In the genomic region with DNA sequence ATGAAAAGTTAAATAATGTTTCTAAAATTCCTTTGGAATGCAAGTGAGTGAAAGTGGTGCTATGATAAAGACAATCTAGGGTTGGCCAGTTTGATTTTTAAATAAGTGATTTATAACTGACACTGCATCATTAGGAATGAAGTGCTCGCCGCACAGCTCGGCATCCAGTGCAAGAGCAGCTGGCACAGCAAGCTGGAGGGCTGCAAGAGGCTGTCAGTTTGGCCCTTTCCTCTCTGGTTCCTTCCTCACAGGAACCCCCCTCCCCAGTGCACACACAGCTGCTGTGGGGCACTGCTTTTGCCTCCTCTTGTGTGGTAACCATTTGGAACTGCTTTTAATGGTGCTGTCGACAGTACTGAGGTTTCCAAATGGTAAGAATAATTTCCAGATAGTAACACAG, we compare ENCODE assay signal across 14 cellular contexts. TPM values are rescaled to one million over a fixed set of nuclear protein-coding genes. Genes with fewer than 3 reads are reported as not detected.
DNase-seq lines count a peak whose midpoint lies in the region; ATAC-seq and TF ChIP-seq lines count a peak whose summit lies in the region.
"Had no signal": no experiment of that assay in that cellular context is flagged by ENCODE, and none has a peak within 500 bp of the region (broad histone marks: within the 10 kb centered on the region; RNA-seq: fewer than 3 reads in every experiment).

No MANE protein-coding gene starts in this region.

- H3K27ac ChIP-seq in BLaER1 (peak overlapping the region; percentile 97), IMR-90 (ENCODE audit: insufficient read depth, low read length) (peak overlapping the region; percentile 39; the same call in 1 of the 2 replicates), RWPE2 (ENCODE audit: poor library complexity, severe bottlenecking) (peak overlapping the region; percentile 99), heart right ventricle (no peak overlapping the region)

- BruUV-seq in IMR-90 (replicated peaks; lab: Mats Ljungman, UMichigan): no TSS peak

- H2BK15ac ChIP-seq in IMR-90 (ENCODE audit: low read depth, low read length): peak overlapping the region; percentile 97; the same call in 2 of the 3 replicates

- H4K5ac ChIP-seq in IMR-90 (ENCODE audit: low read depth, low read length): peak overlapping the region; percentile 9; the same call in 1 of the 2 replicates

- H3K4me3 Mint-ChIP-seq in stimulated activated memory B cell treated with anti-CD40 and anti-IgM and Interleukin-4, amounts not matched to agents 10 μg/mL and 1 μg/mL and 100 μg/mL, for 72 hours: no peak overlapping the region
- H3K4me3 Mint-ChIP-seq: HFFc6 had no signal

- intact Hi-C loops in IMR-90 (cut with micrococcal nuclease) (no loop called here), heart right ventricle (cut with DNase I) (no loop called here)

- no peaks in the 10 kb centered on the region for H3K27me3 Mint-ChIP-seq in stimulated activated memory B cell treated with anti-CD40 and anti-IgM and Interleukin-4, amounts not matched to agents 10 μg/mL and 1 μg/mL and 100 μg/mL, for 72 hours

- H3K9ac ChIP-seq in BLaER1 (peak overlapping the region; percentile 86), IMR-90 (ENCODE audit: low read depth, low read length) (no peak overlapping the region)

- H3K79me1 ChIP-seq in IMR-90 (ENCODE audit: low read depth in 1 of 2, low read length in 2 of 2): peaks cover 0 to 29% of the 10 kb centered on the region in 2 experiments; a peak in 2 of 4 replicates

- H3K23ac ChIP-seq in IMR-90 (ENCODE audit: low read depth, low read length): peak overlapping the region; percentile 82

- peak overlapping the region; percentile 95 for H3K14ac ChIP-seq in IMR-90 (replicated peaks; ENCODE audit: low read depth, low read length)

- TF ChIP-seq POLR2A in IMR-90 (IDR thresholded peaks at IDR 0.05; ENCODE audit: low read depth, low read length): no peak

- no peak for TF ChIP-seq RAD21 in IMR-90 (IDR thresholded peaks at IDR 0.05; ENCODE audit: low read length)

- no peaks in the 10 kb centered on the region for H3K9me3 Mint-ChIP-seq in stimulated activated memory B cell treated with anti-CD40 and anti-IgM and Interleukin-4, amounts not matched to agents 10 μg/mL and 1 μg/mL and 100 μg/mL, for 72 hours
- H3K9me3 Mint-ChIP-seq: HFFc6 had no signal

- peak overlapping the region; percentile 56; the same call in 1 of the 2 replicates for H3K56ac ChIP-seq in IMR-90 (ENCODE audit: extremely low read depth, insufficient read depth, low read length)

- H4K20me1 ChIP-seq in BLaER1 (no peaks in the 10 kb centered on the region), IMR-90 (ENCODE audit: insufficient read depth, low read length) (no peaks in the 10 kb centered on the region)

- dilution Hi-C loops in IMR-90 (cut with HindIII; ENCODE audit: low sequenced_read_pairs, unreplicated experiment): no loop called here

- POLR2A ChIA-PET in IMR-90 (lab: Charles Lee; ENCODE audit: unreplicated experiment): no interaction called here

- peak overlapping the region; percentile 52 for H3K4me3 ChIP-seq in BLaER1
- H3K4me3 ChIP-seq in IMR-90 (ENCODE audit: insufficient read depth, low read depth, low read length): no peak overlapping the region
- H3K4me3 ChIP-seq in RWPE2 (ENCODE audit: severe bottlenecking): no peak overlapping the region
- no peak overlapping the region for H3K4me3 ChIP-seq in heart right ventricle
- H3K4me3 ChIP-seq: lower lobe of right lung had no signal

- H3K4me1 Mint-ChIP-seq in stimulated activated memory B cell treated with anti-CD40 and anti-IgM and Interleukin-4, amounts not matched to agents 10 μg/mL and 1 μg/mL and 100 μg/mL, for 72 hours: peaks cover 17% of the 10 kb centered on the region

- no peaks in the 10 kb centered on the region for H3K36me3 Mint-ChIP-seq in stimulated activated memory B cell treated with anti-CD40 and anti-IgM and Interleukin-4, amounts not matched to agents 10 μg/mL and 1 μg/mL and 100 μg/mL, for 72 hours

- peak overlapping the region; percentile 84 for H2BK20ac ChIP-seq in IMR-90 (ENCODE audit: low read depth, low read length)

- H4K91ac ChIP-seq in IMR-90 (ENCODE audit: insufficient read depth, low read depth, low read length): peak overlapping the region; percentile 95

- peak overlapping the region; percentile 98 for H2BK120ac ChIP-seq in IMR-90 (ENCODE audit: low read depth, low read length)

- in situ Hi-C loops in IMR-90 (cut with MboI; ENCODE audit: low sequenced_read_pairs): loop anchor here (10.0 kb wide), 1 partner anchor 57 kb away; no protein-coding TSS in a partner anchor

- CTCF ChIA-PET in IMR-90 (lab: Yijun Ruan, JAX): no interaction called here

- peak overlapping the region; percentile 37 for H2AK9ac ChIP-seq in IMR-90 (replicated peaks; ENCODE audit: low read depth, low read length, poor library complexity)

- ATAC-seq in IMR-90 (ENCODE audit: low read depth) (peak; percentile 4; the same call in 1 of the 2 replicates), RWPE2 (ENCODE audit: low read depth) (no peak), heart right ventricle (no peak), GM19328 (IDR thresholded peaks at IDR 0.05; ENCODE audit: unreplicated experiment) (no peak)
- no peak for ATAC-seq in stimulated activated memory B cell treated with anti-CD40 and anti-IgM and Interleukin-4, amounts not matched to agents 10 μg/mL and 1 μg/mL and 100 μg/mL, for 72 hours

- H3K9me3 ChIP-seq in BLaER1 (no peaks in the 10 kb centered on the region), IMR-90 (ENCODE audit: control insufficient read depth, insufficient read depth, low read length) (no peaks in the 10 kb centered on the region), RWPE2 (ENCODE audit: severe bottlenecking) (no peaks in the 10 kb centered on the region), heart right ventricle (no peaks in the 10 kb centered on the region)
- H3K9me3 ChIP-seq: lower lobe of right lung had no signal

- H3K27me3 ChIP-seq in BLaER1 (no peaks in the 10 kb centered on the region), IMR-90 (ENCODE audit: control insufficient read depth, insufficient read depth, low read length) (no peaks in the 10 kb centered on the region), RWPE2 (ENCODE audit: insufficient read depth, poor library complexity, severe bottlenecking) (no peaks in the 10 kb centered on the region), heart right ventricle (no peaks in the 10 kb centered on the region)

- H3K18ac ChIP-seq in IMR-90 (ENCODE audit: low read depth, low read length): peak overlapping the region; percentile 25

- WGBS in IMR-90 (ENCODE audit: extremely low coverage in 2 of 2, insufficient read length in 1 of 2), 2 experiments: 22% methylated on average over 3 of the region's 4 CpGs; no CpG with 5 or more reads in 1 of the 2 experiments
- 71 to 72% methylated on average over 4 of the region's 4 CpGs for WGBS in heart right ventricle, 2 donors

- H3K27ac Mint-ChIP-seq in stimulated activated memory B cell treated with anti-CD40 and anti-IgM and Interleukin-4, amounts not matched to agents 10 μg/mL and 1 μg/mL and 100 μg/mL, for 72 hours: no peak overlapping the region
- H3K27ac Mint-ChIP-seq: HFFc6 had no signal

- H3K9me1 ChIP-seq in IMR-90 (ENCODE audit: insufficient read depth, low read length): peaks cover 33% of the 10 kb centered on the region

- H3K4me2 ChIP-seq in BLaER1: peak overlapping the region; percentile 92
- peak overlapping the region; percentile 52; the same call in 1 of the 2 replicates for H3K4me2 ChIP-seq in IMR-90 (ENCODE audit: low read depth, low read length)

- H4K8ac ChIP-seq in IMR-90 (ENCODE audit: low read depth in 2 of 2, low read length in 2 of 2): peak overlapping the region; percentile 35 to 89

- H3K4ac ChIP-seq in IMR-90 (ENCODE audit: low read depth, low read length): peak overlapping the region; percentile 96

- no peaks in the 10 kb centered on the region for H3K36me3 ChIP-seq in BLaER1
- no peaks in the 10 kb centered on the region for H3K36me3 ChIP-seq in IMR-90 (ENCODE audit: control insufficient read depth, insufficient read depth, low read length)
- no peaks in the 10 kb centered on the region for H3K36me3 ChIP-seq in RWPE2 (ENCODE audit: low read depth)
- no peaks in the 10 kb centered on the region for H3K36me3 ChIP-seq in heart right ventricle
- H3K36me3 ChIP-seq: lower lobe of right lung had no signal

- peaks cover 96% of the 10 kb centered on the region for H3K4me1 ChIP-seq in BLaER1
- H3K4me1 ChIP-seq in IMR-90 (ENCODE audit: control insufficient read depth, insufficient read depth, low read length): peaks cover 23% of the 10 kb centered on the region
- H3K4me1 ChIP-seq in RWPE2 (ENCODE audit: insufficient read depth, poor library complexity, severe bottlenecking): peaks cover 38% of the 10 kb centered on the region
- peaks cover 0 to 39% (median 0%) of the 10 kb centered on the region in 9 donors for H3K4me1 ChIP-seq in heart right ventricle

- H2AFZ ChIP-seq in IMR-90 (replicated peaks; ENCODE audit: low read length, poor library complexity): peak overlapping the region; percentile 75

- DNase-seq in IMR-90 (no peak), RWPE2 (ENCODE audit: low spot score) (no peak), myocyte (ENCODE audit: low read depth) (peak; percentile 66), heart right ventricle (no peak), GM10266 (ENCODE audit: extremely low spot score) (no peak)
- DNase-seq: activated T-cell treated with anti-CD3 and anti-CD28 coated beads for 4 hours; HFFc6; hypothalamus; KG1; lower lobe of right lung; stimulated activated CD4-positive, alpha-beta T cell treated with anti-CD3 and anti-CD28 coated beads, Interleukin-4, amount 100 ng/mL, for 1 hour had no signal

- peak overlapping the region; percentile 86 for H2BK5ac ChIP-seq in IMR-90 (ENCODE audit: low read depth, low read length, poor library complexity, severe bottlenecking)

- peak overlapping the region; percentile 78 for H2AK5ac ChIP-seq in IMR-90 (ENCODE audit: low read depth, low read length)

- TF ChIP-seq CTCF in IMR-90 (conservative IDR thresholded peaks at IDR 0.05; ENCODE audit: low read depth, low read length) (no peak), RWPE2 (IDR thresholded peaks at IDR 0.05; ENCODE audit: poor library complexity, severe bottlenecking) (no peak), heart right ventricle (IDR thresholded peaks at IDR 0.05) (no peak), GM10266 (IDR thresholded peaks at IDR 0.05; ENCODE audit: control insufficient read depth, insufficient read depth, low read depth, missing control alignments) (no peak)

TF ChIP-seq in IMR-90, 13 proteins besides CTCF, POLR2A, EP300 and RAD21 (continues in another document):
- TF ChIP-seq MAFK (IDR thresholded peaks at IDR 0.05; ENCODE audit: low read depth, low read length) (no peak), CEBPB (IDR thresholded peaks at IDR 0.05; ENCODE audit: low read depth, low read length) (no peak), SMC3 (IDR thresholded peaks at IDR 0.05; ENCODE audit: low read depth, low read length) (no peak), FOS (IDR thresholded peaks at IDR 0.05; ENCODE audit: low read depth, low read length) (no peak)

RNA-seq across cellular contexts. Expression of a gene that starts 10.4 kb away (rescaled TPM):
- total RNA-seq in IMR-90 (2012; rRNA removed) (46.4 TPM in 2 replicates), myocyte (46.6 and 59.6 TPM in 2 replicates), heart right ventricle (10 to 100 TPM in 9 of 10 donors, 1 to 10 TPM in 1; 8.3 to 36.0 (median 16.7) TPM)
- polyA plus RNA-seq in IMR-90 (2012; rRNA removed) (41.4 and 47.9 TPM in 2 replicates), heart right ventricle (10 to 100 TPM in 1 of 2 donors, 1 to 10 TPM in 1; 6.6 to 10.6 TPM)
- polyA plus RNA-seq in IMR-90 (2012; cell fraction: cytosol; rRNA removed): 28.9 and 33.4 TPM in 2 replicates
- polyA plus RNA-seq in IMR-90 (2012; cell fraction: nucleus; rRNA removed; ENCODE audit: low replicate concordance): 41.5 and 54.4 TPM in 2 replicates
- 34.0 TPM for polyA plus RNA-seq in myocyte (2012)

Comparison
In these comparisons a context has a peak if more than half of its experiments do, and no peak if none do; other contexts are left out.
1. H3K27ac ChIP-seq: peak in BLaER1 (single experiment), IMR-90 (single experiment) and RWPE2 (single experiment); none in heart right ventricle (0 of 10).